In the genomic region with DNA sequence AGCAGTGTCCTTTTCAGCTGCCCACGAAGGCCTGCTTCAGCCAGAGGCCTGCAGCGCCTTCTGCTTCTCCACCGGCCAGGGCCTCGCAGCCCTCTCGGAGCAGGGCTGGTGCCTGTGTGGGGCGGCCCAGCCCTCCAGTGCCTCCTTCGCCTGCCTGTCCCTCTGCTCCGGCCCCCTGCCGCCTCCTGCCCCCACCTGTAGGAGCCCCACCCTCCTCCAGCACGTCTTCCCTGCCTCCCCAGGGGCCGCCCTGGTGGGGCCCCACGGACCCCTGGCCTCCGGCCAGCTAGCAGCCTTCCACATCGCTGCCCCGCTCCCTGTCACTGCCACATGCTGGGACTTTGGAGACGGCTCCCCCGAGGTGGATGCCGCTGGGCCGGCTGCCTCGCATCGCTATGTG, we compare ENCODE assay signal across 7 cellular contexts. TPM values are rescaled to one million over a fixed set of nuclear protein-coding genes. Genes with fewer than 3 reads are reported as not detected.
DNase-seq lines count a peak whose midpoint lies in the region; ATAC-seq and TF ChIP-seq lines count a peak whose summit lies in the region.
"Not testable (repeated sequence)": the region's sequence is repeated elsewhere in the genome, so short reads cannot be mapped to it uniquely, and the experiment has no call there.

No MANE protein-coding gene starts in this region.

- H3K36me3 ChIP-seq in hepatocyte (replicated peaks; ENCODE audit: insufficient read depth, low read depth); thoracic aorta: not testable (repeated sequence)

- H3K79me2 ChIP-seq in hepatocyte: not testable (repeated sequence)

- ATAC-seq in thoracic aorta (ENCODE audit: insufficient number of reproducible peaks, low FRiP score, low read depth): not testable (repeated sequence)

- H3K27ac ChIP-seq in hepatocyte, thoracic aorta: not testable (repeated sequence)

- H3K4me2 ChIP-seq in hepatocyte: not testable (repeated sequence)

- intact Hi-C loops in posterior vena cava (cut with DNase I): not testable (repeated sequence)

- whole genome bisulfite sequencing in hepatocyte (ENCODE audit: low lambda C conversion rate, missing lambda C conversion rate): 87% methylated on average over 10 of the region's 21 CpGs

- not testable (repeated sequence) for H3K4me3 ChIP-seq in hepatocyte, thoracic aorta

- not testable (repeated sequence) for H3K4me1 ChIP-seq in hepatocyte (ENCODE audit: insufficient read depth); thoracic aorta (ENCODE audit: control insufficient read depth in 1 of 2, low read depth in 2 of 2)

- not testable (repeated sequence) for H2AFZ ChIP-seq in hepatocyte

- H3K9me3 ChIP-seq in hepatocyte (ENCODE audit: low read depth); thoracic aorta: not testable (repeated sequence)

- DNase-seq in GM20000 (ENCODE audit: low spot score) (peak; percentile 1), ecto neural progenitor cell (ENCODE audit: low spot score) (peak; percentile 46), hepatocyte (ENCODE audit: low spot score) (peak; percentile 6), mesenteric fat pad (ENCODE audit: low spot score) (peak; percentile 77), posterior vena cava (ENCODE audit: low spot score) (peak; percentile 73), thoracic aorta (ENCODE audit: low spot score) (peak; percentile 1)
- DNase-seq in activated CD8-positive, alpha-beta memory T cell treated with anti-CD3 and anti-CD28 coated beads, Interleukin-2, amount 50 U/mL, for 48 hours: peak; percentile 46

- H3K9me2 ChIP-seq in hepatocyte (replicated peaks; ENCODE audit: insufficient read depth): not testable (repeated sequence)

- H4K20me1 ChIP-seq in hepatocyte (ENCODE audit: insufficient read depth, poor library complexity, severe bottlenecking): not testable (repeated sequence)

- H3K27me3 ChIP-seq in hepatocyte; thoracic aorta (replicated peaks; ENCODE audit: insufficient read depth): not testable (repeated sequence)

- TF ChIP-seq CTCF in GM20000 (IDR thresholded peaks at IDR 0.05; ENCODE audit: extremely low read depth, missing control alignments); hepatocyte (IDR thresholded peaks at IDR 0.05; ENCODE audit: poor library complexity); thoracic aorta (IDR thresholded peaks at IDR 0.05): not testable (repeated sequence)

RNA-seq across cellular contexts. Expression of a gene that starts 18.7 kb away (rescaled TPM):
- total RNA-seq in hepatocyte (31.7 and 47.5 TPM in 2 replicates), mesenteric fat pad (113 TPM), posterior vena cava (100 to 1,000 TPM in 1 of 2 donors, 10 to 100 TPM in 1; 99.3 to 116 TPM), thoracic aorta (100 to 1,000 TPM; 101 to 165 TPM)
- polyA plus RNA-seq in hepatocyte: 42.8 and 59.3 TPM in 2 replicates

RNA-seq across cellular contexts. Expression of a gene that starts 56.3 kb away (rescaled TPM):
- total RNA-seq in hepatocyte (141 and 142 TPM in 2 replicates), mesenteric fat pad (89.8 TPM), posterior vena cava (10 to 100 TPM; 63.9 to 72.9 TPM), thoracic aorta (10 to 100 TPM; 79.1 to 97.4 TPM)
- 135 and 146 TPM in 2 replicates for polyA plus RNA-seq in hepatocyte

Comparison
In these comparisons a context has a peak if more than half of its experiments do, and no peak if none do; other contexts are left out.
1. DNase-seq: peak in every context shown above with its lines; median percentile 77 in mesenteric fat pad; 73 in posterior vena cava; 46 in activated CD8-positive, alpha-beta memory T cell treated with anti-CD3 and anti-CD28 coated beads, Interleukin-2, amount 50 U/mL, for 48 hours; 46 in ecto neural progenitor cell; 6 in hepatocyte; 1 in GM20000; 1 in thoracic aorta.